22 cellular contexts compared by ENCODE assay signal in the genomic region with DNA sequence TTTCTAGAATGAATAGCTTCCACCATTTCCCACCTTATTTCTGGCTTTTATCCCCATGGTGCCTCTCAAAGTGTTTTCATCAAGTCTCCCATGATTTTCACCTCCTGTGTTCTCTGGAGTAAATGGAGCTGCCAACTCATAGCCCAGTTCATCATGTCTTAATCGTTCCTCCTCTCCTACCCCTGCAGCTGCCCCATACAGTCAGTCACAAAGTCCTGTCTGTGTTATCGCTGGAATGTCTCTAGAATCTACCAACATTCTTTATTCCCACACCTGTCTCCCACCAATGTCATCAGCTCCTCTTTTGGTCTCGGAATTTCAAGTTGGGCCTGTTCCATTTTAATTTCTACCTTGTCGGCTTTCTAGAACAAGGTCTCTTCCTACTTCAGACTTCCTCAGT.
A peak's percentile ranks its signal among the peaks of the same experiment; 100 is the strongest.
DNase-seq lines count a peak whose midpoint lies in the region; ATAC-seq and TF ChIP-seq lines count a peak whose summit lies in the region.
"Had no signal": no experiment of that assay in that cellular context is flagged by ENCODE, and none has a peak within 500 bp of the region (broad histone marks: within the 10 kb centered on the region; RNA-seq: fewer than 3 reads in every experiment).

No MANE protein-coding gene starts in this region.

- peaks cover 45% of the 10 kb centered on the region for H3K36me3 Mint-ChIP-seq in activated CD4-positive, alpha-beta T cell treated with anti-CD3 and anti-CD28 coated beads, Interleukin-2, amount 10 ng/mL, durations not matched to agents 7 days and 5 days (ENCODE audit: low read depth)
- H3K36me3 Mint-ChIP-seq in activated CD4-positive, alpha-beta T cell treated with anti-CD3 and anti-CD28 coated beads, Interleukin-2, amount 10 ng/mL, durations not matched to agents 24 days and 14 days (ENCODE audit: low read depth): peaks cover 33% of the 10 kb centered on the region
- H3K36me3 Mint-ChIP-seq in IgD-negative memory B cell: peaks cover 10% of the 10 kb centered on the region
- H3K36me3 Mint-ChIP-seq in dendritic cell treated with granulocyte-macrophage colony-stimulating factor and Interleukin-4, amounts not matched to agents 40 ng/mL and 50 ng/mL, for 4 days (ENCODE audit: low read depth): peaks cover 92% of the 10 kb centered on the region

- no peaks in the 10 kb centered on the region for H3K79me2 ChIP-seq in trophoblast cell (ENCODE audit: control insufficient read depth, insufficient read depth, low read length, poor library complexity)

- peak overlapping the region; percentile 35 for H3K9ac ChIP-seq in trophoblast cell (ENCODE audit: low read length)
- H3K9ac ChIP-seq: KMS-11 had no signal

- intact Hi-C loops in activated CD4-positive, alpha-beta T cell treated with anti-CD3 and anti-CD28 coated beads, Interleukin-2, amount 10 ng/mL, durations not matched to agents 24 days and 14 days (cut with micrococcal nuclease): no loop called here
- intact Hi-C loops in dendritic cell treated with granulocyte-macrophage colony-stimulating factor and Interleukin-4, amounts not matched to agents 40 ng/mL and 50 ng/mL, for 4 days (cut with micrococcal nuclease): no loop called here

- H3K4me3 ChIP-seq in trophoblast cell (ENCODE audit: low read depth, low read length) (no peak overlapping the region), MG63 (no peak overlapping the region)
- H3K4me3 ChIP-seq: GM12878 had no signal

- no peaks in the 10 kb centered on the region for H3K27me3 ChIP-seq in trophoblast cell (ENCODE audit: insufficient read depth, low read length)
- H3K27me3 ChIP-seq in MG63: no peaks in the 10 kb centered on the region

- H3K9me3 Mint-ChIP-seq in activated CD4-positive, alpha-beta T cell treated with anti-CD3 and anti-CD28 coated beads, Interleukin-2, amount 10 ng/mL, durations not matched to agents 7 days and 5 days: no peaks in the 10 kb centered on the region
- no peaks in the 10 kb centered on the region for H3K9me3 Mint-ChIP-seq in activated CD4-positive, alpha-beta T cell treated with anti-CD3 and anti-CD28 coated beads, Interleukin-2, amount 10 ng/mL, durations not matched to agents 24 days and 14 days
- no peaks in the 10 kb centered on the region for H3K9me3 Mint-ChIP-seq in IgD-negative memory B cell
- H3K9me3 Mint-ChIP-seq in dendritic cell treated with granulocyte-macrophage colony-stimulating factor and Interleukin-4, amounts not matched to agents 40 ng/mL and 50 ng/mL, for 4 days: peaks cover 9% of the 10 kb centered on the region
- H3K9me3 Mint-ChIP-seq: CD4-positive, CD25-positive, alpha-beta regulatory T cell had no signal

- H3K27ac Mint-ChIP-seq in activated CD4-positive, alpha-beta T cell treated with anti-CD3 and anti-CD28 coated beads, Interleukin-2, amount 10 ng/mL, durations not matched to agents 7 days and 5 days: peak overlapping the region; percentile 4
- no peak overlapping the region for H3K27ac Mint-ChIP-seq in activated CD4-positive, alpha-beta T cell treated with anti-CD3 and anti-CD28 coated beads, Interleukin-2, amount 10 ng/mL, durations not matched to agents 24 days and 14 days
- H3K27ac Mint-ChIP-seq in IgD-negative memory B cell: peak overlapping the region in 2 of 3 donors; percentile 47 to 82
- peak overlapping the region; percentile 5 for H3K27ac Mint-ChIP-seq in dendritic cell treated with granulocyte-macrophage colony-stimulating factor and Interleukin-4, amounts not matched to agents 40 ng/mL and 50 ng/mL, for 4 days
- H3K27ac Mint-ChIP-seq: B cell had no signal

- H2BK12ac ChIP-seq in trophoblast cell (ENCODE audit: low read length): no peak overlapping the region

- peak overlapping the region; percentile 38 for H3K23ac ChIP-seq in trophoblast cell (ENCODE audit: low read length)

- ATAC-seq in GM19023 (IDR thresholded peaks at IDR 0.05; ENCODE audit: unreplicated experiment): no peak
- ATAC-seq: GM12878, HepG2, PC-3 had no signal

- no peak overlapping the region for H2BK5ac ChIP-seq in trophoblast cell (ENCODE audit: low read depth, low read length, poor library complexity)

- POLR2A ChIA-PET in activated CD4-positive, alpha-beta T cell treated with anti-CD3 and anti-CD28 coated beads, Interleukin-2, amount 10 ng/mL, durations not matched to agents 7 days and 5 days (lab: Charles Lee): no interaction called here
- POLR2A ChIA-PET in GM10248 (lab: Yijun Ruan, JAX): no interaction called here

- H3K27me3 Mint-ChIP-seq in activated CD4-positive, alpha-beta T cell treated with anti-CD3 and anti-CD28 coated beads, Interleukin-2, amount 10 ng/mL, durations not matched to agents 7 days and 5 days: no peaks in the 10 kb centered on the region
- no peaks in the 10 kb centered on the region for H3K27me3 Mint-ChIP-seq in activated CD4-positive, alpha-beta T cell treated with anti-CD3 and anti-CD28 coated beads, Interleukin-2, amount 10 ng/mL, durations not matched to agents 24 days and 14 days
- no peaks in the 10 kb centered on the region for H3K27me3 Mint-ChIP-seq in IgD-negative memory B cell
- H3K27me3 Mint-ChIP-seq in dendritic cell treated with granulocyte-macrophage colony-stimulating factor and Interleukin-4, amounts not matched to agents 40 ng/mL and 50 ng/mL, for 4 days: no peaks in the 10 kb centered on the region
- H3K27me3 Mint-ChIP-seq: B cell; CD4-positive, CD25-positive, alpha-beta regulatory T cell had no signal

- H4K91ac ChIP-seq in trophoblast cell (ENCODE audit: low read depth, low read length): no peak overlapping the region

- H3K9me3 ChIP-seq in trophoblast cell (ENCODE audit: insufficient read depth, low read depth, low read length) (no peaks in the 10 kb centered on the region), MG63 (no peaks in the 10 kb centered on the region)

- H3K27ac ChIP-seq in trophoblast cell (ENCODE audit: low read depth, low read length): peak overlapping the region; percentile 43
- H3K27ac ChIP-seq: KMS-11 had no signal

- TF ChIP-seq CTCF in GM10248 (IDR thresholded peaks at IDR 0.05; ENCODE audit: control extremely low read depth, extremely low read depth, low read depth, missing control alignments): no peak

- H2AK5ac ChIP-seq in trophoblast cell (ENCODE audit: low read length): no peak overlapping the region

- H3K14ac ChIP-seq in trophoblast cell (ENCODE audit: low read length): no peak overlapping the region

- no CpG with 5 or more reads among the region's 4 CpGs for WGBS in trophoblast cell (ENCODE audit: extremely low coverage, insufficient coverage, insufficient read length)

- CTCF ChIA-PET in activated CD4-positive, alpha-beta T cell treated with anti-CD3 and anti-CD28 coated beads, Interleukin-2, amount 10 ng/mL, durations not matched to agents 7 days and 5 days (lab: Charles Lee): interaction anchor here (1.7 kb wide), 1 partner anchor 12 kb away, joined by 6 read pairs; no protein-coding TSS in a partner anchor
- CTCF ChIA-PET in GM10248 (lab: Yijun Ruan, JAX): interaction anchor here (0.7 kb wide), 1 partner anchor 18 kb away, joined by 3 read pairs; no protein-coding TSS in a partner anchor

- peaks cover 7 to 9% of the 10 kb centered on the region in 2 experiments for H3K36me3 ChIP-seq in trophoblast cell (ENCODE audit: control insufficient read depth in 1 of 2, insufficient read depth in 2 of 2, low read length in 2 of 2)
- peaks cover 38% of the 10 kb centered on the region for H3K36me3 ChIP-seq in MG63

- DNase-seq in activated CD4-positive, alpha-beta T cell treated with anti-CD3 and anti-CD28 coated beads, Interleukin-2, amount 10 ng/mL, durations not matched to agents 7 days and 5 days: no peak
- no peak for DNase-seq in activated CD4-positive, alpha-beta T cell treated with anti-CD3 and anti-CD28 coated beads, Interleukin-2, amount 10 ng/mL, durations not matched to agents 24 days and 14 days
- DNase-seq in trophoblast cell (peak; percentile 25 to 70), MG63 (no peak), GM10248 (ENCODE audit: extremely low spot score) (no peak)
- DNase-seq: 8988T; CD4-positive, CD25-positive, alpha-beta regulatory T cell; GF-D8; NCI-H1417 treated with DMSO at 0.1 percent for 48 hours; NCI-H187 treated with DMSO at 0.1 percent for 48 hours; NCI-H2227 treated with DMSO at 0.1 percent for 48 hours; NCI-H524 treated with DMSO at 0.1 percent for 48 hours; PC-3; RPMI8226; SIG-M5 had no signal

- H4K12ac ChIP-seq in trophoblast cell (ENCODE audit: low read depth, low read length): no peak overlapping the region

- H3K4me1 Mint-ChIP-seq in activated CD4-positive, alpha-beta T cell treated with anti-CD3 and anti-CD28 coated beads, Interleukin-2, amount 10 ng/mL, durations not matched to agents 7 days and 5 days: peaks cover 11% of the 10 kb centered on the region
- H3K4me1 Mint-ChIP-seq in activated CD4-positive, alpha-beta T cell treated with anti-CD3 and anti-CD28 coated beads, Interleukin-2, amount 10 ng/mL, durations not matched to agents 24 days and 14 days: peaks cover 6% of the 10 kb centered on the region
- H3K4me1 Mint-ChIP-seq in IgD-negative memory B cell: peaks cover 14 to 31% (median 15%) of the 10 kb centered on the region in 3 donors
- H3K4me1 Mint-ChIP-seq in dendritic cell treated with granulocyte-macrophage colony-stimulating factor and Interleukin-4, amounts not matched to agents 40 ng/mL and 50 ng/mL, for 4 days (ENCODE audit: low read depth): peaks cover 30% of the 10 kb centered on the region

- no peaks in the 10 kb centered on the region for H3K79me1 ChIP-seq in trophoblast cell (ENCODE audit: low read length)

- no peak overlapping the region for H3K4me3 Mint-ChIP-seq in activated CD4-positive, alpha-beta T cell treated with anti-CD3 and anti-CD28 coated beads, Interleukin-2, amount 10 ng/mL, durations not matched to agents 7 days and 5 days
- no peak overlapping the region for H3K4me3 Mint-ChIP-seq in activated CD4-positive, alpha-beta T cell treated with anti-CD3 and anti-CD28 coated beads, Interleukin-2, amount 10 ng/mL, durations not matched to agents 24 days and 14 days
- H3K4me3 Mint-ChIP-seq in IgD-negative memory B cell: no peak overlapping the region
- H3K4me3 Mint-ChIP-seq in dendritic cell treated with granulocyte-macrophage colony-stimulating factor and Interleukin-4, amounts not matched to agents 40 ng/mL and 50 ng/mL, for 4 days: no peak overlapping the region
- H3K4me3 Mint-ChIP-seq: B cell; CD4-positive, CD25-positive, alpha-beta regulatory T cell had no signal

- no peak overlapping the region for H3K4me2 ChIP-seq in trophoblast cell (ENCODE audit: low read length)
- H3K4me2 ChIP-seq: KMS-11 had no signal

- peaks cover 2 to 9% of the 10 kb centered on the region in 2 experiments for H3K4me1 ChIP-seq in trophoblast cell (ENCODE audit: control insufficient read depth in 1 of 2, insufficient read depth in 2 of 2, low read length in 2 of 2)

- no peak overlapping the region for H4K8ac ChIP-seq in trophoblast cell (ENCODE audit: low read depth, low read length)

- H2AFZ ChIP-seq in trophoblast cell (ENCODE audit: insufficient read depth, low read length, poor library complexity): no peak overlapping the region

- no peak overlapping the region for H2BK120ac ChIP-seq in trophoblast cell (ENCODE audit: insufficient read depth, low read length, poor library complexity)

- H3K4ac ChIP-seq in trophoblast cell (ENCODE audit: low read depth, low read length): peak overlapping the region; percentile 14

- H3K18ac ChIP-seq in trophoblast cell (ENCODE audit: low read length): no peak overlapping the region

Comparison
In these comparisons a context has a peak if more than half of its experiments do, and no peak if none do; other contexts are left out.
1. DNase-seq: peak in trophoblast cell (2 of 2); none in activated CD4-positive, alpha-beta T cell treated with anti-CD3 and anti-CD28 coated beads, Interleukin-2, amount 10 ng/mL, durations not matched to agents 7 days and 5 days (single experiment), activated CD4-positive, alpha-beta T cell treated with anti-CD3 and anti-CD28 coated beads, Interleukin-2, amount 10 ng/mL, durations not matched to agents 24 days and 14 days (single experiment), MG63 (single experiment) and GM10248 (single experiment).